23 cellular contexts compared by ENCODE assay signal in the genomic region with DNA sequence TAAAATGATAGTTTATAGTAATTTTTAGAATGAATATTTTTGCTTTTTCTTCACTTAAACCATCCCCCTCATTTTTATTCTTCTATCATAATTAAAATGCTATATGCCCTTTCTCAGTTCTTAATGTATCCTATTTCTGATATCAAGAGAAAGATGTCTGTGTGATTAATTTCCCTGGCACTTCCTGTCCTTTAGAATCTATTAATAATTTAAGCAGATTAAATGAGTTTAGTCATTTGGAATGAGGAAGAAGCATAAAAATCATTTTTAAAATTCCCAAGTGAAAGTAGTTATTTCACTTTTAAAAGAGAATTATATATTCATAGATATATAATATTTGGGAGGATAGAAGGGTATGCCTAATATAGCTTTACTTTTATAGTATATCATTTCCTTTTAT. TPM values are rescaled to one million over a fixed set of nuclear protein-coding genes. Genes with fewer than 3 reads are reported as not detected.
DNase-seq lines count a peak whose midpoint lies in the region; ATAC-seq, FAIRE-seq and TF ChIP-seq lines count a peak whose summit lies in the region.
"Had no signal": no experiment of that assay in that cellular context is flagged by ENCODE, and none has a peak within 500 bp of the region (broad histone marks: within the 10 kb centered on the region; RNA-seq: fewer than 3 reads in every experiment).

No MANE protein-coding gene starts in this region.

- no peaks in the 10 kb centered on the region for H4K20me1 ChIP-seq in astrocyte (ENCODE audit: insufficient read depth, low read length)

- H3K4me1 Mint-ChIP-seq in astrocyte (ENCODE audit: low read depth, unreplicated experiment) = peaks cover 32% of the 10 kb centered on the region
- H3K4me1 Mint-ChIP-seq in activated CD8-positive, alpha-beta T cell treated with anti-CD3 and anti-CD28 coated beads, Interleukin-2, amount 10 ng/mL, durations not matched to agents 7 days and 5 days (ENCODE audit: low read depth) = no peaks in the 10 kb centered on the region
- H3K4me1 Mint-ChIP-seq: natural killer cell had no signal

- FAIRE-seq in astrocyte (lab: Jason Lieb, UNC) = no peak
- FAIRE-seq: A204.1 had no signal

- TF ChIP-seq CTCF in A673 (conservative IDR thresholded peaks at IDR 0.05; ENCODE audit: low read depth, low read length) (no peak), astrocyte (IDR thresholded peaks at IDR 0.05; ENCODE audit: insufficient read depth, low read depth, low read length) (no peak)

- CTCF ChIA-PET in A673 (lab: Charles Lee) = no interaction called here
- CTCF ChIA-PET in activated CD8-positive, alpha-beta T cell treated with anti-CD3 and anti-CD28 coated beads, Interleukin-2, amount 10 ng/mL, durations not matched to agents 7 days and 5 days (lab: Charles Lee) = interaction anchor here (1.7 kb wide), 1 partner anchor 81 kb away, joined by 4 read pairs; no protein-coding TSS in a partner anchor

- no peak overlapping the region for H2AFZ ChIP-seq in astrocyte (ENCODE audit: low read depth, low read length)
- H2AFZ ChIP-seq: hepatocyte had no signal

- H3K4me3 Mint-ChIP-seq in astrocyte (ENCODE audit: unreplicated experiment) = no peak overlapping the region
- no peak overlapping the region for H3K4me3 Mint-ChIP-seq in activated CD8-positive, alpha-beta T cell treated with anti-CD3 and anti-CD28 coated beads, Interleukin-2, amount 10 ng/mL, durations not matched to agents 7 days and 5 days
- H3K4me3 Mint-ChIP-seq: activated CD4-positive, alpha-beta memory T cell treated with anti-CD3 and anti-CD28 coated beads for 36 hours; natural killer cell had no signal

- no peak overlapping the region for H3K4me3 ChIP-seq in A673 (ENCODE audit: low read depth, low read length, poor library complexity, severe bottlenecking)
- H3K4me3 ChIP-seq in astrocyte (ENCODE audit: insufficient read depth, low read depth, low read length) = no peak overlapping the region
- H3K4me3 ChIP-seq: hepatocyte, upper lobe of right lung had no signal

- intact Hi-C loops in A673 (cut with micrococcal nuclease; ENCODE audit: unreplicated experiment) = loop anchor here (1.0 to 5.0 kb wide), 2 partner anchors 12 to 50 kb away; no protein-coding TSS in a partner anchor

- peak overlapping the region; percentile 77 for H3K4me2 ChIP-seq in astrocyte (ENCODE audit: low read length)
- H3K4me2 ChIP-seq: hepatocyte had no signal

- H3K9me3 ChIP-seq in A673 (ENCODE audit: low read depth, low read length, poor library complexity, severe bottlenecking) = no peaks in the 10 kb centered on the region
- no peaks in the 10 kb centered on the region for H3K9me3 ChIP-seq in astrocyte (ENCODE audit: insufficient read depth, low read depth, low read length)
- H3K9me3 ChIP-seq: upper lobe of right lung had no signal

- peaks cover 3% of the 10 kb centered on the region for H3K36me3 Mint-ChIP-seq in astrocyte (ENCODE audit: low read depth, unreplicated experiment)
- peaks cover 2% of the 10 kb centered on the region for H3K36me3 Mint-ChIP-seq in activated CD8-positive, alpha-beta T cell treated with anti-CD3 and anti-CD28 coated beads, Interleukin-2, amount 10 ng/mL, durations not matched to agents 7 days and 5 days (ENCODE audit: low read depth)
- H3K36me3 Mint-ChIP-seq: activated CD4-positive, alpha-beta memory T cell treated with anti-CD3 and anti-CD28 coated beads for 36 hours; natural killer cell had no signal

- peak overlapping the region; percentile 47 for H3K9ac ChIP-seq in astrocyte (ENCODE audit: low read length)

- BruUV-seq in A673 (replicated peaks; lab: Mats Ljungman, UMichigan) = no TSS peak

- H3K36me3 ChIP-seq in A673 (ENCODE audit: insufficient read depth, low read length, poor library complexity, severe bottlenecking) = no peaks in the 10 kb centered on the region
- H3K36me3 ChIP-seq in astrocyte (ENCODE audit: insufficient read depth, low read length) = no peaks in the 10 kb centered on the region
- H3K36me3 ChIP-seq: upper lobe of right lung had no signal

- no peak overlapping the region for H3K27ac Mint-ChIP-seq in astrocyte (ENCODE audit: unreplicated experiment)
- no peak overlapping the region for H3K27ac Mint-ChIP-seq in activated CD8-positive, alpha-beta T cell treated with anti-CD3 and anti-CD28 coated beads, Interleukin-2, amount 10 ng/mL, durations not matched to agents 7 days and 5 days
- H3K27ac Mint-ChIP-seq: activated CD4-positive, alpha-beta memory T cell treated with anti-CD3 and anti-CD28 coated beads for 36 hours; natural killer cell had no signal

- no peak for ATAC-seq in activated CD8-positive, alpha-beta T cell treated with anti-CD3 and anti-CD28 coated beads, Interleukin-2, amount 10 ng/mL, durations not matched to agents 7 days and 5 days
- ATAC-seq: natural killer cell, upper lobe of right lung had no signal

- H3K27me3 ChIP-seq in A673 (replicated peaks; ENCODE audit: insufficient read depth, low read depth, low read length, poor library complexity) (no peaks in the 10 kb centered on the region), astrocyte (ENCODE audit: insufficient read depth, low read length) (no peaks in the 10 kb centered on the region)
- H3K27me3 ChIP-seq: hepatocyte, upper lobe of right lung had no signal

- no peaks in the 10 kb centered on the region for H3K9me3 Mint-ChIP-seq in astrocyte (ENCODE audit: unreplicated experiment)
- H3K9me3 Mint-ChIP-seq in activated CD8-positive, alpha-beta T cell treated with anti-CD3 and anti-CD28 coated beads, Interleukin-2, amount 10 ng/mL, durations not matched to agents 7 days and 5 days (ENCODE audit: insufficient read depth) = no peaks in the 10 kb centered on the region
- H3K9me3 Mint-ChIP-seq: activated CD4-positive, alpha-beta memory T cell treated with anti-CD3 and anti-CD28 coated beads for 36 hours; natural killer cell had no signal

- DNase-seq in A673 (ENCODE audit: low spot score) (peak; percentile 60), HS-5 (ENCODE audit: low read depth) (peak; percentile 13), astrocyte (ENCODE audit: low read depth) (peak; percentile 31), kidney glomerular epithelial cell (lab: John Stamatoyannopoulos, UW) (peak; percentile 56), GOT3 (lab: John Stamatoyannopoulos, UW) (no peak), NCI-H1092 (lab: John Stamatoyannopoulos, UW) (no peak)
- DNase-seq in activated CD8-positive, alpha-beta T cell treated with anti-CD3 and anti-CD28 coated beads, Interleukin-2, amount 10 ng/mL, durations not matched to agents 7 days and 5 days = no peak
- DNase-seq in stimulated activated naive CD4-positive, alpha-beta T cell (lab: John Stamatoyannopoulos, UW) = no peak
- DNase-seq: activated CD4-positive, alpha-beta memory T cell treated with anti-CD3 and anti-CD28 coated beads for 36 hours; activated naive CD4-positive, alpha-beta T cell treated with Interleukin-2 at 50 U/mL for 16 hours; activated T-cell treated with anti-CD3 and anti-CD28 coated beads, Interleukin-2, amount 50 U/mL, for 1 hour; anterior cingulate cortex; C1 segment of cervical spinal cord; islet precursor cell; mesendoderm; natural killer cell; NCI-H1417; NCI-H526; SIG-M5; T-helper 2 cell; upper lobe of right lung had no signal

- POLR2A ChIA-PET in A673 (lab: Charles Lee; ENCODE audit: low non-redundant PET) = no interaction called here
- POLR2A ChIA-PET in activated CD8-positive, alpha-beta T cell treated with anti-CD3 and anti-CD28 coated beads, Interleukin-2, amount 10 ng/mL, durations not matched to agents 7 days and 5 days (lab: Charles Lee) = no interaction called here

- no peaks in the 10 kb centered on the region for H3K27me3 Mint-ChIP-seq in astrocyte (ENCODE audit: low read depth, unreplicated experiment)
- no peaks in the 10 kb centered on the region for H3K27me3 Mint-ChIP-seq in activated CD8-positive, alpha-beta T cell treated with anti-CD3 and anti-CD28 coated beads, Interleukin-2, amount 10 ng/mL, durations not matched to agents 7 days and 5 days (ENCODE audit: low read depth)
- H3K27me3 Mint-ChIP-seq: activated CD4-positive, alpha-beta memory T cell treated with anti-CD3 and anti-CD28 coated beads for 36 hours had no signal

- H3K27ac ChIP-seq in A673 (ENCODE audit: low read depth, low read length, poor library complexity, severe bottlenecking) = peak overlapping the region; percentile 45
- peak overlapping the region; percentile 68 for H3K27ac ChIP-seq in astrocyte (ENCODE audit: low read depth, low read length)
- H3K27ac ChIP-seq: hepatocyte, upper lobe of right lung had no signal

- H3K4me1 ChIP-seq in A673 (ENCODE audit: insufficient read depth, low read length, poor library complexity, severe bottlenecking) (peaks cover 27% of the 10 kb centered on the region), astrocyte (ENCODE audit: insufficient read depth, low read length) (peaks cover 27% of the 10 kb centered on the region)

- H3K79me2 ChIP-seq in astrocyte (ENCODE audit: insufficient read depth, low read length) = no peaks in the 10 kb centered on the region
- H3K79me2 ChIP-seq: hepatocyte had no signal

RNA-seq across cellular contexts. Expression of a gene that starts 27.8 kb away (rescaled TPM):
- total RNA-seq in A673 (2021) (34.5 and 40.5 TPM in 2 replicates), astrocyte (56.5 and 57.6 TPM in 2 replicates)
- 10 to 100 TPM; 39.1 to 44.6 TPM for total RNA-seq in activated CD8-positive, alpha-beta T cell treated with anti-CD3 and anti-CD28 coated beads, Interleukin-2, amount 10 ng/mL, durations not matched to agents 7 days and 5 days

Comparison
In these comparisons a context has a peak if more than half of its experiments do, and no peak if none do; other contexts are left out.
1. DNase-seq: peak in A673 (single experiment), HS-5 (single experiment), astrocyte (single experiment) and kidney glomerular epithelial cell (single experiment); none in activated CD8-positive, alpha-beta T cell treated with anti-CD3 and anti-CD28 coated beads, Interleukin-2, amount 10 ng/mL, durations not matched to agents 7 days and 5 days (single experiment), GOT3 (single experiment), NCI-H1092 (single experiment) and stimulated activated naive CD4-positive, alpha-beta T cell (0 of 6).